In the genomic region with DNA sequence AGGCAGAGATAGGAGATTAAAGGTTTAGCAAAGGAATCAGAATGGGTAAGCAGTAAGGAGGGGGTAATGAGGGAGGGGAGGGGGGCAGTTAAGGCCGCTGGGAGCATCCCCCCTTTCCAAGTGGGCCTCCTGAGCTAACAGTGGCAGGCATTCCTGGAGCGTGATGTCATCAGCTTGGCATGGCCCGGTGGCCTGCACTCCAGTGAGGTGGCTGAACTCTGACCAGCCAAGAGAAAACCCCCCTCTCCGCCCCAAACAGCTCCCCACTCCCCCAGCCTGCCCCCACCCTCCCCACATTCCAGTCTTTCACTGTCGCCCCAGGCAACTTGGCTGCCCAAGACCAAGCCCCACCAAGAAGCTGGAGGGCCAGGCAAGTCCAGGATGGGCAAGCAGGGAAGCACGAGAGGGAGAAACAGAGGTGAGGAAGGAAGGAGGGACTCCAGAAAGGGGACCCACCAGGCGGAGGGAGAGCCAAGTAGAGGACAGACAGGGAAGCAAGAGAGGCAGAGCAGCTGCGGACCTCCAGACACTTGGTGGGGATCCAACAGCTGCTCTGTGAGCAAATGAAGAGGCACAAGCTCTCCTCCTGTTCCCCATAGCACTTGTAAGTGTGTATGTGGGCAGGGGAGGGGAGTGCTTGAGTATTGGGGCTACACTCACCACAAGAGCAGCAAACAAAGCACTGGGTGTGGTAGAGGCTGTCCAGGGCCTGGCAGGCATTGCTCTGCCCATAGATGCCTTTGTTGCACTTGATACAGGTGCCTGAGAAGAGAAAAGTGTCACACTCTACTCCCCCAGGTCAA, we compare ENCODE assay signal across 9 cellular contexts. TPM values are rescaled to one million over a fixed set of nuclear protein-coding genes. Genes with fewer than 3 reads are reported as not detected.
DNase-seq lines count a peak whose midpoint lies in the region; ATAC-seq and TF ChIP-seq lines count a peak whose summit lies in the region.
"Had no signal": no experiment of that assay in that cellular context is flagged by ENCODE, and none has a peak within 500 bp of the region (broad histone marks: within the 10 kb centered on the region; RNA-seq: fewer than 3 reads in every experiment).

No MANE protein-coding gene starts in this region.

- no peaks in the 10 kb centered on the region for H3K27me3 ChIP-seq in CD4-positive, alpha-beta memory T cell (ENCODE audit: insufficient read depth, low read length)

- no peaks in the 10 kb centered on the region for H3K9me3 Mint-ChIP-seq in CD4-positive, alpha-beta memory T cell
- no peaks in the 10 kb centered on the region for H3K9me3 Mint-ChIP-seq in neural crest cell

- POLR2A ChIA-PET in CD4-positive, alpha-beta memory T cell (lab: Charles Lee; ENCODE audit: partially characterized antibody): interaction anchor here (1.0 kb wide), 1 partner anchor 30 kb away, joined by 3 read pairs; no protein-coding TSS in a partner anchor

- H3K4me3 Mint-ChIP-seq in CD4-positive, alpha-beta memory T cell: peak overlapping the region in 2 of 8 donors; percentile 29 to 46
- H3K4me3 Mint-ChIP-seq in neural crest cell: peak overlapping the region; percentile 92
- H3K4me3 Mint-ChIP-seq: activated CD8-positive, alpha-beta memory T cell treated with anti-CD3 and anti-CD28 coated beads, Interleukin-2, amount 10 ng/mL, durations not matched to agents 7 days and 5 days had no signal

- TF ChIP-seq CTCF in neural crest cell (conservative IDR thresholded peaks at IDR 0.05): no peak
- TF ChIP-seq CTCF in GM13976 (IDR thresholded peaks at IDR 0.05; ENCODE audit: borderline replicate concordance, control extremely low read depth, extremely low read depth, insufficient read depth, missing control alignments): no peak

- H3K27ac Mint-ChIP-seq in CD4-positive, alpha-beta memory T cell: peak overlapping the region in 4 of 7 donors; percentile 2 to 78 (median 66)
- peak overlapping the region; percentile 99 for H3K27ac Mint-ChIP-seq in neural crest cell (ENCODE audit: unreplicated experiment)
- H3K27ac Mint-ChIP-seq: activated CD8-positive, alpha-beta memory T cell treated with anti-CD3 and anti-CD28 coated beads, Interleukin-2, amount 10 ng/mL, durations not matched to agents 7 days and 5 days had no signal

- peaks cover 11% of the 10 kb centered on the region for H3K4me1 ChIP-seq in CD4-positive, alpha-beta memory T cell (ENCODE audit: insufficient read depth, low read length)

- H3K36me3 ChIP-seq in CD4-positive, alpha-beta memory T cell (ENCODE audit: insufficient read depth, low read length): no peaks in the 10 kb centered on the region

- in situ Hi-C loops in GM13976 (cut with MboI; ENCODE audit: low sequenced_read_pairs, unreplicated experiment): no loop called here

- no peaks in the 10 kb centered on the region for H3K9me3 ChIP-seq in CD4-positive, alpha-beta memory T cell (ENCODE audit: control insufficient read depth in 1 of 2, low read length in 2 of 2)

- CTCF ChIA-PET in CD4-positive, alpha-beta memory T cell (lab: Charles Lee; ENCODE audit: partially characterized antibody): interaction anchor here (0.9 to 38.6 kb wide), 7 partner anchors 7 to 106 kb away, joined by 3 to 1070 read pairs (median 4); a partner anchor contains a TSS

- no peaks in the 10 kb centered on the region for H3K27me3 Mint-ChIP-seq in CD4-positive, alpha-beta memory T cell
- no peaks in the 10 kb centered on the region for H3K27me3 Mint-ChIP-seq in neural crest cell (ENCODE audit: low read depth)

- no peaks in the 10 kb centered on the region for H3K36me3 Mint-ChIP-seq in CD4-positive, alpha-beta memory T cell
- peaks cover 16% of the 10 kb centered on the region for H3K36me3 Mint-ChIP-seq in neural crest cell (ENCODE audit: low read depth)

- no peak for DNase-seq in CD4-positive, alpha-beta memory T cell
- DNase-seq in NCI-H82 treated with DMSO at 0.1 percent for 48 hours (lab: John Stamatoyannopoulos, UW; ENCODE audit: unreplicated experiment) (peak; percentile 69), fibroblast of gingiva (ENCODE audit: low read depth) (peak; percentile 75), neural crest cell (ENCODE audit: low read depth, low spot score) (peak; percentile 54), DMS153 (lab: John Stamatoyannopoulos, UW) (no peak), GM13976 (ENCODE audit: low spot score) (no peak)
- DNase-seq in stimulated activated CD4-positive, alpha-beta T cell treated with anti-CD3 and anti-CD28 coated beads, Interleukin-2, amount 100 ng/mL, for 24 hours: no peak
- DNase-seq: activated CD8-positive, alpha-beta memory T cell treated with anti-CD3 and anti-CD28 coated beads, Interleukin-2, amount 10 ng/mL, durations not matched to agents 7 days and 5 days had no signal

- intact Hi-C loops in CD4-positive, alpha-beta memory T cell (cut with micrococcal nuclease): no loop called here

- peaks cover 3 to 10% (median 6%) of the 10 kb centered on the region in 4 donors for H3K4me1 Mint-ChIP-seq in CD4-positive, alpha-beta memory T cell
- H3K4me1 Mint-ChIP-seq in neural crest cell: peaks cover 61% of the 10 kb centered on the region

- ATAC-seq in GM18867 (IDR thresholded peaks at IDR 0.05; ENCODE audit: unreplicated experiment): no peak
- ATAC-seq: activated CD8-positive, alpha-beta memory T cell treated with anti-CD3 and anti-CD28 coated beads, Interleukin-2, amount 10 ng/mL, durations not matched to agents 7 days and 5 days had no signal

- H3K4me3 ChIP-seq in CD4-positive, alpha-beta memory T cell (ENCODE audit: low read length in 2 of 2): no peak overlapping the region

- no peak overlapping the region for H3K27ac ChIP-seq in CD4-positive, alpha-beta memory T cell (ENCODE audit: low read depth, low read length)

RNA-seq across cellular contexts. Expression of a gene that starts 4.5 kb away (rescaled TPM):
- 1 to 10 TPM; 2.8 to 3.9 TPM for total RNA-seq in CD4-positive, alpha-beta memory T cell
- 1 to 10 TPM in 1 of 2 donors, under 1 TPM in 1; 0.30 to 1.3 TPM for polyA plus RNA-seq in CD4-positive, alpha-beta memory T cell
- 32.8 and 33.1 TPM in 2 replicates for total RNA-seq in neural crest cell

RNA-seq across cellular contexts. Expression of a gene that starts 21.0 kb away (rescaled TPM):
- 10 to 100 TPM; 32.6 to 35.7 TPM for total RNA-seq in CD4-positive, alpha-beta memory T cell
- polyA plus RNA-seq in CD4-positive, alpha-beta memory T cell: 10 to 100 TPM; 29.1 to 31.3 TPM
- 58.7 and 62.7 TPM in 2 replicates for total RNA-seq in neural crest cell

RNA-seq across cellular contexts. Expression of a gene that starts 32.1 kb away (rescaled TPM):
- total RNA-seq in CD4-positive, alpha-beta memory T cell: 10 to 100 TPM; 13.2 to 13.3 TPM
- 1 to 10 TPM; 6.0 to 7.9 TPM for polyA plus RNA-seq in CD4-positive, alpha-beta memory T cell
- total RNA-seq in neural crest cell: 11.5 and 13.6 TPM in 2 replicates

RNA-seq across cellular contexts. Expression of a gene that starts 48.7 kb away (rescaled TPM):
- 10 to 100 TPM; 25.8 to 30.5 TPM for total RNA-seq in CD4-positive, alpha-beta memory T cell
- polyA plus RNA-seq in CD4-positive, alpha-beta memory T cell: 10 to 100 TPM; 50.6 to 65.1 TPM
- total RNA-seq in neural crest cell: 134 and 136 TPM in 2 replicates

RNA-seq across cellular contexts. Expression of a gene that starts 56.8 kb away (rescaled TPM):
- 10 to 100 TPM; 31.4 to 33.6 TPM for total RNA-seq in CD4-positive, alpha-beta memory T cell
- 10 to 100 TPM; 52.9 to 56.6 TPM for polyA plus RNA-seq in CD4-positive, alpha-beta memory T cell
- total RNA-seq in neural crest cell: 199 and 215 TPM in 2 replicates

Comparison
In these comparisons a context has a peak if more than half of its experiments do, and no peak if none do; other contexts are left out.
1. DNase-seq: peak in NCI-H82 treated with DMSO at 0.1 percent for 48 hours (single experiment), fibroblast of gingiva (single experiment) and neural crest cell (single experiment); none in CD4-positive, alpha-beta memory T cell (0 of 5), stimulated activated CD4-positive, alpha-beta T cell treated with anti-CD3 and anti-CD28 coated beads, Interleukin-2, amount 100 ng/mL, for 24 hours (0 of 2), DMS153 (single experiment) and GM13976 (single experiment).